Comparison of ENCODE assay signal across 14 cellular contexts in genomic region chr16:12157510-12158093, GRCh38.
DNase-seq lines count a peak whose midpoint lies in the region; TF ChIP-seq lines count a peak whose summit lies in the region.
"Had no signal": no experiment of that assay in that cellular context is flagged by ENCODE, and none has a peak within 500 bp of the region (broad histone marks: within the 10 kb centered on the region; RNA-seq: fewer than 3 reads in every experiment).

No MANE protein-coding gene starts in this region.

- H3K4me3 ChIP-seq in coronary artery = no peak overlapping the region
- H3K4me3 ChIP-seq: smooth muscle cell had no signal

- DNase-seq in GM04504 (ENCODE audit: low read depth) (peak; percentile 16), RPMI7951 (ENCODE audit: low read depth) (peak; percentile 58), fibroblast of gingiva (ENCODE audit: low read depth) (peak; percentile 29), renal cortical epithelial cell (ENCODE audit: low read depth) (peak; percentile 56), coronary artery (ENCODE audit: low spot score) (no peak), DMS53 (lab: John Stamatoyannopoulos, UW) (no peak), NCI-H1436 treated with DMSO at 0.1 percent for 48 hours (lab: John Stamatoyannopoulos, UW) (no peak)
- DNase-seq in activated CD4-positive, CD25-positive, alpha-beta regulatory T cell (lab: John Stamatoyannopoulos, UW) = no peak
- DNase-seq: activated CD8-positive, alpha-beta memory T cell treated with anti-CD3 and anti-CD28 coated beads, Interleukin-2, amount 10 ng/mL, durations not matched to agents 7 days and 5 days; activated gamma-delta T cell treated with Interleukin-2 at 50 U/mL for 16 hours; effector memory CD4-positive, alpha-beta T cell; NCI-H187 treated with DMSO at 0.1 percent for 48 hours; NCI-H524 had no signal

- TF ChIP-seq CTCF in coronary artery (IDR thresholded peaks at IDR 0.05) = no peak

- H3K27ac ChIP-seq in coronary artery = no peak overlapping the region

Comparison
In these comparisons a context has a peak if more than half of its experiments do, and no peak if none do; other contexts are left out.
1. DNase-seq: peak in GM04504 (single experiment), RPMI7951 (single experiment), fibroblast of gingiva (single experiment) and renal cortical epithelial cell (single experiment); none in coronary artery (single experiment), DMS53 (single experiment), NCI-H1436 treated with DMSO at 0.1 percent for 48 hours (single experiment) and activated CD4-positive, CD25-positive, alpha-beta regulatory T cell (0 of 4).